1 cellular context compared by ENCODE assay signal in genomic region chr5:157602505-157602904, GRCh38.
TF ChIP-seq lines count a peak whose summit lies in the region.

No MANE protein-coding gene starts in this region.

TF ChIP-seq in WTC11, 78 proteins besides CTCF, POLR2A, EP300 and RAD21 (continued from another document):
- TF ChIP-seq ZBTB43 (CRISPR knock-in tag; IDR thresholded peaks at IDR 0.05) (no peak), ZNF121 (CRISPR knock-in tag; IDR thresholded peaks at IDR 0.05) (no peak), ZNF317 (CRISPR knock-in tag; IDR thresholded peaks at IDR 0.05; ENCODE audit: borderline replicate concordance, low read depth) (no peak), FOXP4 (CRISPR knock-in tag; IDR thresholded peaks at IDR 0.05) (no peak)
